ENCODE assay signal across 25 cellular contexts in the genomic region with DNA sequence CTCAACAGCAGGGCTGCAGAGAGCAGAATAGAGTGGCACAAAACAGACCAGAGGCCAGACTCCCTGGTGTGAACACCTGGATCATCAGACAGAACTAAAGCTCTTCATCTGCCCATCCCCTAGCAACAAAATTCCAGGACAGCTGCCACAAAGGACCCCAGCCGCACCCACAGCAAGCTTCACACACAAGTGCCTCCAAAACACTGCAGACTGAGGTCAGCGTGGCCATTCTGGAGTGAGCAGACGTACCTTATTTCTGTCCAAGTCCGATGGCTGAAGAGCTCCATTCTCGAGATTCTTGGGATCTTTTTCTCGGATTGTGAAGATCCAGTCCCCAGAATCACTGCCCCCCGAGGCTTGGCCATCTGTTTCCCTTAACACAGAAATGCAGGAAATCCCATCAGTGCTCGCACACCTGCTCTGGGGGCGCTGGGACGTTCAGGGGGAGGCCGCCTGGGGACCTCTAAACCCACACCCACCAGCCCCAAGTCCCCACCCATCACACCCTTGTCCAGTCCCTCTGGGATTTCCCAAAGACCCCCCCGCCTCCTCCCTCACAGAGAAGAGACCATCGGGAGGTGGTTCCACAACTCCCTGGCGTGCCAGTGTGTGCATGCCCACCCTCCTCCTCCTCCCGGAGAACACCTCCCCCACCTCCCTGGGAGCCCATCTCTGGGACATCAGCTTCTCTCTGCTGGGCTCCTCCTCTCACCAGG.
A peak's percentile ranks its signal among the peaks of the same experiment; 100 is the strongest.
DNase-seq lines count a peak whose midpoint lies in the region; ATAC-seq and TF ChIP-seq lines count a peak whose summit lies in the region.
"Had no signal": no experiment of that assay in that cellular context is flagged by ENCODE, and none has a peak within 500 bp of the region (broad histone marks: within the 10 kb centered on the region; RNA-seq: fewer than 3 reads in every experiment).

No MANE protein-coding gene starts in this region.

- peaks cover 48% of the 10 kb centered on the region for H4K20me1 ChIP-seq in neural progenitor cell (ENCODE audit: low read depth)

- TF ChIP-seq CTCF in CD14-positive monocyte (IDR thresholded peaks at IDR 0.05): no peak
- no peak for TF ChIP-seq CTCF in neural progenitor cell (IDR thresholded peaks at IDR 0.05)

- H3K27ac Mint-ChIP-seq in activated CD4-positive, alpha-beta T cell treated with anti-CD3 and anti-CD28 coated beads, Interleukin-2, amount 10 ng/mL, durations not matched to agents 24 days and 14 days: peak overlapping the region; percentile 11
- H3K27ac Mint-ChIP-seq in activated CD4-positive, alpha-beta T cell treated with anti-CD3 and anti-CD28 coated beads for 36 hours: no peak overlapping the region
- H3K27ac Mint-ChIP-seq in CD14-positive monocyte: peak overlapping the region in 5 of 7 donors; percentile 41 to 89 (median 73)
- H3K27ac Mint-ChIP-seq in activated T-helper 2 cell treated with anti-CD3 and anti-CD28 coated beads, Interferon-gamma antibody, Interleukin-2, Interleukin-4, amounts not matched to agents 10 μg/mL and 5 μg/mL and 100 μg/mL, durations not matched to agents 14 hours and 24 hours and 36 hours: peak overlapping the region; percentile 33
- peak overlapping the region; percentile 11 for H3K27ac Mint-ChIP-seq in neural progenitor cell

- H3K4me1 ChIP-seq in neural progenitor cell: peaks cover 15% of the 10 kb centered on the region

- H3K4me2 ChIP-seq in neural progenitor cell: no peak overlapping the region

- H2AFZ ChIP-seq in neural progenitor cell (replicated peaks): no peak overlapping the region

- no peaks in the 10 kb centered on the region for H3F3A ChIP-seq in neural progenitor cell (ENCODE audit: low read depth)

- no peaks in the 10 kb centered on the region for H3K27me3 Mint-ChIP-seq in activated CD4-positive, alpha-beta T cell treated with anti-CD3 and anti-CD28 coated beads, Interleukin-2, amount 10 ng/mL, durations not matched to agents 24 days and 14 days
- H3K27me3 Mint-ChIP-seq in activated CD4-positive, alpha-beta T cell treated with anti-CD3 and anti-CD28 coated beads for 36 hours: no peaks in the 10 kb centered on the region
- no peaks in the 10 kb centered on the region for H3K27me3 Mint-ChIP-seq in CD14-positive monocyte (ENCODE audit: low read depth in 3 of 3)
- no peaks in the 10 kb centered on the region for H3K27me3 Mint-ChIP-seq in activated T-helper 2 cell treated with anti-CD3 and anti-CD28 coated beads, Interferon-gamma antibody, Interleukin-2, Interleukin-4, amounts not matched to agents 10 μg/mL and 5 μg/mL and 100 μg/mL, durations not matched to agents 14 hours and 24 hours and 36 hours (ENCODE audit: low read depth)
- H3K27me3 Mint-ChIP-seq in neural progenitor cell (ENCODE audit: insufficient read depth, low read depth): peaks cover 5% of the 10 kb centered on the region
- H3K27me3 Mint-ChIP-seq: effector memory CD8-positive, alpha-beta T cell had no signal

- POLR2A ChIA-PET in activated CD4-positive, alpha-beta T cell treated with anti-CD3 and anti-CD28 coated beads for 36 hours (lab: Charles Lee): no interaction called here

- ATAC-seq in activated CD4-positive, alpha-beta T cell treated with anti-CD3 and anti-CD28 coated beads for 36 hours: no peak
- ATAC-seq: activated T-cell treated with anti-CD3 and anti-CD28 coated beads, Interleukin-2, amount 50 U/mL, for 72 hours; body of pancreas; effector memory CD8-positive, alpha-beta T cell; gastroesophageal sphincter had no signal

- no peak for DNase-seq in activated CD4-positive, alpha-beta T cell treated with anti-CD3 and anti-CD28 coated beads, Interleukin-2, amount 10 ng/mL, durations not matched to agents 24 days and 14 days
- DNase-seq in activated CD4-positive, alpha-beta T cell treated with anti-CD3 and anti-CD28 coated beads for 36 hours: no peak
- DNase-seq in CD14-positive monocyte (ENCODE audit: low spot score) (no peak), neural progenitor cell (ENCODE audit: low spot score) (peak; percentile 19), DMS79 treated with DMSO at 0.1 percent for 48 hours (lab: John Stamatoyannopoulos, UW) (no peak), NCI-H2196 treated with DMSO at 0.1 percent for 48 hours (lab: John Stamatoyannopoulos, UW; ENCODE audit: unreplicated experiment) (no peak)
- no peak for DNase-seq in activated T-helper 2 cell treated with anti-CD3 and anti-CD28 coated beads, Interferon-gamma antibody, Interleukin-2, Interleukin-4, amounts not matched to agents 10 μg/mL and 5 μg/mL and 100 μg/mL, durations not matched to agents 14 hours and 24 hours and 36 hours (ENCODE audit: low spot score)
- no peak for DNase-seq in activated CD4-positive, CD25-positive, alpha-beta regulatory T cell (lab: John Stamatoyannopoulos, UW)
- DNase-seq: activated T-cell treated with anti-CD3 and anti-CD28 coated beads, Interleukin-2, amount 50 U/mL, for 72 hours; AML-193; body of pancreas; effector memory CD8-positive, alpha-beta T cell; EL; esophagus squamous epithelium; GOT3; NCI-H2107; NCI-H510A treated with DMSO at 0.1 percent for 48 hours; occipital lobe; RPMI8226; spleen; stimulated activated CD4-positive, alpha-beta T cell treated with anti-CD3 and anti-CD28 coated beads, Interleukin-4, amount 100 ng/mL, for 24 hours; T1000; upper lobe of left lung had no signal

- H3K4me3 ChIP-seq in neural progenitor cell: no peak overlapping the region
- H3K4me3 ChIP-seq: body of pancreas, esophagus squamous epithelium, gastroesophageal sphincter, spleen, upper lobe of left lung had no signal

- peaks cover 59% of the 10 kb centered on the region for H3K36me3 Mint-ChIP-seq in activated CD4-positive, alpha-beta T cell treated with anti-CD3 and anti-CD28 coated beads, Interleukin-2, amount 10 ng/mL, durations not matched to agents 24 days and 14 days (ENCODE audit: low read depth)
- peaks cover 58% of the 10 kb centered on the region for H3K36me3 Mint-ChIP-seq in activated CD4-positive, alpha-beta T cell treated with anti-CD3 and anti-CD28 coated beads for 36 hours (ENCODE audit: low read depth)
- H3K36me3 Mint-ChIP-seq in CD14-positive monocyte (peaks cover 83 to 98% of the 10 kb centered on the region in 2 donors), neural progenitor cell (peaks cover 55% of the 10 kb centered on the region)
- peaks cover 76% of the 10 kb centered on the region for H3K36me3 Mint-ChIP-seq in activated T-helper 2 cell treated with anti-CD3 and anti-CD28 coated beads, Interferon-gamma antibody, Interleukin-2, Interleukin-4, amounts not matched to agents 10 μg/mL and 5 μg/mL and 100 μg/mL, durations not matched to agents 14 hours and 24 hours and 36 hours (ENCODE audit: low read depth)

- H3K27ac ChIP-seq in neural progenitor cell: peak overlapping the region; percentile 29
- H3K27ac ChIP-seq: body of pancreas, HL-60, spleen had no signal

- H3K9ac ChIP-seq in neural progenitor cell: no peak overlapping the region

- intact Hi-C loops in activated CD4-positive, alpha-beta T cell treated with anti-CD3 and anti-CD28 coated beads, Interleukin-2, amount 10 ng/mL, durations not matched to agents 24 days and 14 days (cut with micrococcal nuclease): no loop called here
- intact Hi-C loops in activated CD4-positive, alpha-beta T cell treated with anti-CD3 and anti-CD28 coated beads for 36 hours (cut with DNase I, micrococcal nuclease): no loop called here
- intact Hi-C loops in CD14-positive monocyte (cut with micrococcal nuclease): no loop called here
- intact Hi-C loops in activated T-helper 2 cell treated with anti-CD3 and anti-CD28 coated beads, Interferon-gamma antibody, Interleukin-2, Interleukin-4, amounts not matched to agents 10 μg/mL and 5 μg/mL and 100 μg/mL, durations not matched to agents 14 hours and 24 hours and 36 hours (cut with micrococcal nuclease): no loop called here

- H3K79me2 ChIP-seq in neural progenitor cell (ENCODE audit: low read depth): peaks cover 50% of the 10 kb centered on the region

- peaks cover 6% of the 10 kb centered on the region for H3K36me3 ChIP-seq in neural progenitor cell

- CTCF ChIA-PET in activated CD4-positive, alpha-beta T cell treated with anti-CD3 and anti-CD28 coated beads for 36 hours (lab: Charles Lee): interaction anchor here (0.6 to 1.3 kb wide), 2 partner anchors 38 to 192 kb away, joined by 3 to 7 read pairs; no protein-coding TSS in a partner anchor

- H3K9me3 ChIP-seq in neural progenitor cell (ENCODE audit: low read depth): no peaks in the 10 kb centered on the region
- H3K9me3 ChIP-seq: body of pancreas, esophagus squamous epithelium, gastroesophageal sphincter, spleen, upper lobe of left lung had no signal

- no peak overlapping the region for H3K4me3 Mint-ChIP-seq in activated CD4-positive, alpha-beta T cell treated with anti-CD3 and anti-CD28 coated beads, Interleukin-2, amount 10 ng/mL, durations not matched to agents 24 days and 14 days
- no peak overlapping the region for H3K4me3 Mint-ChIP-seq in activated CD4-positive, alpha-beta T cell treated with anti-CD3 and anti-CD28 coated beads for 36 hours
- H3K4me3 Mint-ChIP-seq in CD14-positive monocyte (no peak overlapping the region), neural progenitor cell (no peak overlapping the region)
- no peak overlapping the region for H3K4me3 Mint-ChIP-seq in activated T-helper 2 cell treated with anti-CD3 and anti-CD28 coated beads, Interferon-gamma antibody, Interleukin-2, Interleukin-4, amounts not matched to agents 10 μg/mL and 5 μg/mL and 100 μg/mL, durations not matched to agents 14 hours and 24 hours and 36 hours (ENCODE audit: low read depth)
- H3K4me3 Mint-ChIP-seq: activated T-cell treated with anti-CD3 and anti-CD28 coated beads, Interleukin-2, amount 50 U/mL, for 72 hours; effector memory CD8-positive, alpha-beta T cell had no signal

- H3K27me3 ChIP-seq in neural progenitor cell: no peaks in the 10 kb centered on the region
- H3K27me3 ChIP-seq: body of pancreas, esophagus squamous epithelium, gastroesophageal sphincter, spleen, upper lobe of left lung had no signal

- peaks cover 14% of the 10 kb centered on the region for H3K4me1 Mint-ChIP-seq in activated CD4-positive, alpha-beta T cell treated with anti-CD3 and anti-CD28 coated beads, Interleukin-2, amount 10 ng/mL, durations not matched to agents 24 days and 14 days
- H3K4me1 Mint-ChIP-seq in activated CD4-positive, alpha-beta T cell treated with anti-CD3 and anti-CD28 coated beads for 36 hours: peaks cover 6% of the 10 kb centered on the region
- H3K4me1 Mint-ChIP-seq in CD14-positive monocyte (no peaks in the 10 kb centered on the region), neural progenitor cell (peaks cover 29% of the 10 kb centered on the region)
- peaks cover 5% of the 10 kb centered on the region for H3K4me1 Mint-ChIP-seq in activated T-helper 2 cell treated with anti-CD3 and anti-CD28 coated beads, Interferon-gamma antibody, Interleukin-2, Interleukin-4, amounts not matched to agents 10 μg/mL and 5 μg/mL and 100 μg/mL, durations not matched to agents 14 hours and 24 hours and 36 hours (ENCODE audit: low read depth)

- no peaks in the 10 kb centered on the region for H3K9me3 Mint-ChIP-seq in activated CD4-positive, alpha-beta T cell treated with anti-CD3 and anti-CD28 coated beads, Interleukin-2, amount 10 ng/mL, durations not matched to agents 24 days and 14 days
- no peaks in the 10 kb centered on the region for H3K9me3 Mint-ChIP-seq in activated CD4-positive, alpha-beta T cell treated with anti-CD3 and anti-CD28 coated beads for 36 hours (ENCODE audit: low read depth)
- H3K9me3 Mint-ChIP-seq in CD14-positive monocyte (no peaks in the 10 kb centered on the region), neural progenitor cell (no peaks in the 10 kb centered on the region)
- no peaks in the 10 kb centered on the region for H3K9me3 Mint-ChIP-seq in activated T-helper 2 cell treated with anti-CD3 and anti-CD28 coated beads, Interferon-gamma antibody, Interleukin-2, Interleukin-4, amounts not matched to agents 10 μg/mL and 5 μg/mL and 100 μg/mL, durations not matched to agents 14 hours and 24 hours and 36 hours
- H3K9me3 Mint-ChIP-seq: activated T-cell treated with anti-CD3 and anti-CD28 coated beads, Interleukin-2, amount 50 U/mL, for 72 hours; effector memory CD8-positive, alpha-beta T cell had no signal
